Comparison of ENCODE assay signal across 18 cellular contexts in the genomic region with DNA sequence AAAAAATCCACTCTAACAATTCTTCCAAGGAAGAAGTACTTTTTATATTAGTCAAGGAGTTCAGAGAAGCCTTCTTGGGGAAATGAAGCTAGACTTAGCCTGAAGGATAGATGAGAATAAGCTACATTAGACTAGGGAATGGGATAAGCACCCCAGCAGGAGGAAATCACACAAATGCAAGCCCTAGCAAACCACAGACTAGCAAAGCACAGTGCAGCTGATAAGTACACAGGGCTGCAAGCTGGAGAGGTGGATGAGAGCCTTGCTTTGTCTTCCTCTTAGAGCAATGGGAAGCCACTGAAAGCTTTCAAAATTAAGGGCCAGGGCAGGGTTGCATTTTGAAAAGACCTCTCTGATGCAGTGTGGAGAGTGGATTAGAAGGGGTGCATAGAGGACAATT.
"Had no signal": no experiment of that assay in that cellular context is flagged by ENCODE, and none has a peak within 500 bp of the region (broad histone marks: within the 10 kb centered on the region; RNA-seq: fewer than 3 reads in every experiment).

No MANE protein-coding gene starts in this region.

- H3K4me3 ChIP-seq: ascending aorta, breast epithelium, lung, ovary, spleen had no signal

- H3K36me3 ChIP-seq: ascending aorta, breast epithelium, ovary, spleen had no signal

- H3K9me3 ChIP-seq: ascending aorta, ovary had no signal

- DNase-seq: activated CD4-positive, alpha-beta T cell treated with anti-CD3 and anti-CD28 coated beads, Interleukin-2, amount 10 ng/mL, durations not matched to agents 24 days and 14 days; activated CD4-positive, CD25-positive, alpha-beta regulatory T cell; activated CD8-positive, alpha-beta memory T cell treated with anti-CD3 and anti-CD28 coated beads for 24 hours; activated naive CD4-positive, alpha-beta T cell treated with Interleukin-2 at 50 U/mL for 16 hours; activated naive CD8-positive, alpha-beta T cell treated with anti-CD3 and anti-CD28 coated beads, Interleukin-2, amount 50 U/mL, for 24 hours; activated T-cell treated with anti-CD3 and anti-CD28 coated beads for 4 hours; effector memory CD4-positive, alpha-beta T cell; foreskin keratinocyte; immature natural killer cell; midbrain; ovary; spleen; stimulated activated naive CD8-positive, alpha-beta T cell treated with anti-CD3 and anti-CD28 coated beads, Interleukin-15, amount 100 ng/mL, for 72 hours had no signal

- H3K27ac ChIP-seq: ascending aorta, breast epithelium, foreskin keratinocyte, ovary, spleen had no signal

- H3K27me3 ChIP-seq: ascending aorta, breast epithelium, foreskin keratinocyte, ovary, spleen had no signal

- H3K4me1 ChIP-seq: ascending aorta, breast epithelium, foreskin keratinocyte, spleen had no signal

- ATAC-seq: activated naive CD8-positive, alpha-beta T cell treated with anti-CD3 and anti-CD28 coated beads, Interleukin-2, amount 50 U/mL, for 24 hours; activated T-helper 17 cell treated with anti-CD3 and anti-CD28 coated beads, Interleukin-2, amount 50 U/mL, for 72 hours; foreskin keratinocyte; sciatic nerve; stimulated activated naive CD8-positive, alpha-beta T cell treated with anti-CD3 and anti-CD28 coated beads, Interleukin-15, amount 100 ng/mL, for 72 hours had no signal
